In the genomic region with DNA sequence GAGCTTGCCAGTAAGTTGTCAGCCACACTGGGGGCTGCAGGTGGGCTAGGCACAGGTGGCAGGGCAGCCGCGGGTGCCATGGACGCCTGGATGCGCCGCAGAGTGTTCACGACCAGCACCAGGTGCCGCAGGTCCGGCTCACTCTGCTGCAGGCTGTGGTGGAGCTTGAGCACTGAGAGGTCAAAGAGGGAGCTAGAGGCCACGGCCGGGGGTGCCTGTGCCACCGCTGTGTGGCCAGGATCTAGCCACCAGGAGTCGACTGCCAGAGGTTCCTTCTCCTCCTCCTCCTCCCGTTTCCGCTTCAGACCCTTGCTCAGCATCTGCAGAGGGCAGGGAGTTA, we compare ENCODE assay signal across 15 cellular contexts. TPM values are rescaled to one million over a fixed set of nuclear protein-coding genes. Genes with fewer than 3 reads are reported as not detected.
A peak's percentile ranks its signal among the peaks of the same experiment; 100 is the strongest.
DNase-seq lines count a peak whose midpoint lies in the region; ATAC-seq and TF ChIP-seq lines count a peak whose summit lies in the region.
"Had no signal": no experiment of that assay in that cellular context is flagged by ENCODE, and none has a peak within 500 bp of the region (broad histone marks: within the 10 kb centered on the region; RNA-seq: fewer than 3 reads in every experiment).

No MANE protein-coding gene starts in this region.

- peaks cover 0 to 21% (median 12%) of the 10 kb centered on the region in 9 donors for H3K36me3 ChIP-seq in heart right ventricle
- H3K36me3 ChIP-seq in transverse colon = peaks cover 0 to 10% (median 0%) of the 10 kb centered on the region in 4 donors

- H3K9me3 ChIP-seq in heart right ventricle = no peaks in the 10 kb centered on the region
- no peaks in the 10 kb centered on the region for H3K9me3 ChIP-seq in transverse colon
- H3K9me3 ChIP-seq: left lung had no signal

- in situ Hi-C loops in transverse colon (cut with MboI; ENCODE audit: low pct_ligation_motif_present in 1 of 4, low pct_unique_long_range_greater_than_20kb in 1 of 4, low sequenced_read_pairs in 3 of 4) = loop anchor here in 2 of 4 donors (10.0 to 25.0 kb wide), 2 partner anchors 136 to 138 kb away; partner anchors contain the start of gene AKT2 (in 2 of the 2)

- ATAC-seq in heart right ventricle = no peak
- no peak for ATAC-seq in central memory CD8-positive, alpha-beta T cell (replicated peaks; ENCODE audit: extremely low read depth, poor library complexity, severe bottlenecking)
- no peak for ATAC-seq in naive thymus-derived CD8-positive, alpha-beta T cell
- ATAC-seq in GM18505 (IDR thresholded peaks at IDR 0.05; ENCODE audit: unreplicated experiment) = no peak
- ATAC-seq: left lung had no signal

- H3K4me1 ChIP-seq in heart right ventricle = peaks cover 5 to 55% (median 44%) of the 10 kb centered on the region in 9 donors
- H3K4me1 ChIP-seq in transverse colon = peaks cover 23 to 51% (median 37%) of the 10 kb centered on the region in 4 donors

- peak overlapping the region; percentile 29 for H3K4me3 Mint-ChIP-seq in central memory CD8-positive, alpha-beta T cell
- H3K4me3 Mint-ChIP-seq in naive thymus-derived CD8-positive, alpha-beta T cell = peak overlapping the region in 4 of 10 donors; percentile 31 to 79 (median 50)
- H3K4me3 Mint-ChIP-seq in glutamatergic neuron (ENCODE audit: unreplicated experiment) = no peak overlapping the region

- H3K27me3 ChIP-seq in heart right ventricle = no peaks in the 10 kb centered on the region
- no peaks in the 10 kb centered on the region for H3K27me3 ChIP-seq in transverse colon
- H3K27me3 ChIP-seq: left lung had no signal

- WGBS in heart right ventricle, 2 donors = 83 to 88% methylated on average over 14 of the region's 14 CpGs
- 86 to 93% methylated on average over 6 to 13 of the region's 14 CpGs for WGBS in transverse colon (ENCODE audit: low coverage in 1 of 2), 2 donors

- no peak for TF ChIP-seq EP300 in transverse colon (IDR thresholded peaks at IDR 0.05; ENCODE audit: low read depth)

- H3K36me3 Mint-ChIP-seq in central memory CD8-positive, alpha-beta T cell (ENCODE audit: insufficient read depth) = peaks cover 20% of the 10 kb centered on the region
- H3K36me3 Mint-ChIP-seq in naive thymus-derived CD8-positive, alpha-beta T cell = peaks cover 0 to 6% (median 0%) of the 10 kb centered on the region in 3 donors
- no peaks in the 10 kb centered on the region for H3K36me3 Mint-ChIP-seq in glutamatergic neuron (ENCODE audit: unreplicated experiment)

- H3K9me3 Mint-ChIP-seq in central memory CD8-positive, alpha-beta T cell = no peaks in the 10 kb centered on the region
- H3K9me3 Mint-ChIP-seq in naive thymus-derived CD8-positive, alpha-beta T cell = no peaks in the 10 kb centered on the region
- peaks cover 8% of the 10 kb centered on the region for H3K9me3 Mint-ChIP-seq in glutamatergic neuron (ENCODE audit: unreplicated experiment)
- H3K9me3 Mint-ChIP-seq: activated CD4-positive, alpha-beta T cell treated with anti-CD3 and anti-CD28 coated beads, Interleukin-2, amount 10 ng/mL, durations not matched to agents 7 days and 5 days had no signal

- TF ChIP-seq POLR2A in transverse colon (IDR thresholded peaks at IDR 0.05) (no peak), GM18505 (IDR thresholded peaks at IDR 0.05; ENCODE audit: borderline replicate concordance, extremely low read depth, insufficient read depth, insufficient read length) (no peak)

- no peak for DNase-seq in heart right ventricle
- no peak for DNase-seq in cardiac septum (ENCODE audit: low spot score)
- no peak for DNase-seq in central memory CD8-positive, alpha-beta T cell (ENCODE audit: low spot score in 2 of 2)
- no peak for DNase-seq in naive thymus-derived CD8-positive, alpha-beta T cell
- DNase-seq in transverse colon = no peak
- no peak for DNase-seq in AG20443 (ENCODE audit: low spot score)
- DNase-seq in glutamatergic neuron = no peak
- DNase-seq: activated CD4-positive, alpha-beta T cell treated with anti-CD3 and anti-CD28 coated beads, Interleukin-2, amount 10 ng/mL, durations not matched to agents 7 days and 5 days; central memory CD4-positive, alpha-beta T cell; hippocampal formation; NCI-H2029 treated with DMSO at 0.1 percent for 48 hours; NCI-H526 treated with DMSO at 0.1 percent for 48 hours had no signal

- H3K27me3 Mint-ChIP-seq in central memory CD8-positive, alpha-beta T cell = no peaks in the 10 kb centered on the region
- H3K27me3 Mint-ChIP-seq in naive thymus-derived CD8-positive, alpha-beta T cell = peaks cover 0 to 2% (median 0%) of the 10 kb centered on the region in 5 donors
- peaks cover 11% of the 10 kb centered on the region for H3K27me3 Mint-ChIP-seq in glutamatergic neuron (ENCODE audit: unreplicated experiment)
- H3K27me3 Mint-ChIP-seq: activated CD4-positive, alpha-beta T cell treated with anti-CD3 and anti-CD28 coated beads, Interleukin-2, amount 10 ng/mL, durations not matched to agents 7 days and 5 days had no signal

- H3K4me1 Mint-ChIP-seq in central memory CD8-positive, alpha-beta T cell = peaks cover 14% of the 10 kb centered on the region
- H3K4me1 Mint-ChIP-seq in naive thymus-derived CD8-positive, alpha-beta T cell = peaks cover 9 to 41% (median 29%) of the 10 kb centered on the region in 4 donors
- peaks cover 22% of the 10 kb centered on the region for H3K4me1 Mint-ChIP-seq in glutamatergic neuron (ENCODE audit: low read depth, unreplicated experiment)

- H3K27ac ChIP-seq in heart right ventricle (peak overlapping the region in 7 of 10 donors; percentile 3 to 100 (median 98)), transverse colon (peak overlapping the region; percentile 97 to 100 (median 98))

- POLR2A ChIA-PET in naive thymus-derived CD8-positive, alpha-beta T cell (lab: Charles Lee) = interaction anchor here (0.6 to 5.5 kb wide), 7 partner anchors 9 to 457 kb away, joined by 3 to 73 read pairs (median 4); partner anchors contain the start of genes BLVRB, PRX, SERTAD3 and SPTBN4

- H3K4me3 ChIP-seq in heart right ventricle = no peak overlapping the region
- H3K4me3 ChIP-seq in transverse colon = no peak overlapping the region

- TF ChIP-seq CTCF in heart right ventricle (IDR thresholded peaks at IDR 0.05) (no peak), transverse colon (IDR thresholded peaks at IDR 0.05) (no peak), glutamatergic neuron (IDR thresholded peaks at IDR 0.05; ENCODE audit: partially characterized antibody, unreplicated experiment) (no peak)

- intact Hi-C loops in heart right ventricle (cut with DNase I) (loop anchor here in 3 of 10 donors (1.0 to 10.0 kb wide), 4 partner anchors 18 to 179 kb away; partner anchors contain the start of genes C19orf47 (in 2 of the 3), PLD3 (in 2 of the 3) and LTBP4 (in 1 of the 3)), cardiac septum (cut with DNase I) (no loop called here), transverse colon (cut with DNase I; ENCODE audit: low total_unique reads) (loop anchor here (1.0 kb wide), 1 partner anchor 44 kb away; the partner anchor contains the start of gene SPTBN4)

- H3K27ac Mint-ChIP-seq in central memory CD8-positive, alpha-beta T cell (ENCODE audit: low read depth) = no peak overlapping the region
- H3K27ac Mint-ChIP-seq in naive thymus-derived CD8-positive, alpha-beta T cell = peak overlapping the region in 6 of 10 donors; percentile 11 to 71 (median 43)
- no peak overlapping the region for H3K27ac Mint-ChIP-seq in glutamatergic neuron (ENCODE audit: unreplicated experiment)

RNA-seq across cellular contexts. Expression of gene SERTAD1, which starts 2.6 kb away (rescaled TPM):
- total RNA-seq in heart right ventricle = 10 to 100 TPM in 3 of 10 donors, 1 to 10 TPM in 7; 6.3 to 16.8 (median 8.4) TPM
- polyA plus RNA-seq in heart right ventricle = 10 to 100 TPM; 13.4 to 35.8 TPM
- 16.7 TPM for total RNA-seq in cardiac septum
- 1 to 10 TPM; 6.2 to 8.1 TPM for total RNA-seq in naive thymus-derived CD8-positive, alpha-beta T cell
- polyA plus RNA-seq in naive thymus-derived CD8-positive, alpha-beta T cell = 10 to 100 TPM in 1 of 3 donors, 1 to 10 TPM in 2; 2.6 to 10.4 (median 3.5) TPM
- total RNA-seq in transverse colon = 10 to 100 TPM in 3 of 4 donors, 1 to 10 TPM in 1; 2.6 to 30.3 (median 18.4) TPM
- total RNA-seq in glutamatergic neuron (ENCODE audit: unreplicated experiment) = 3.6 TPM

RNA-seq across cellular contexts. Expression of gene PRX, which starts 10.0 kb away (rescaled TPM):
- total RNA-seq in heart right ventricle (1 to 10 TPM; 1.7 to 3.8 (median 2.7) TPM), cardiac septum (3.5 TPM), transverse colon (1 to 10 TPM; 1.5 to 5.0 (median 2.6) TPM), glutamatergic neuron (ENCODE audit: unreplicated experiment) (4.7 TPM)
- 1 to 10 TPM; 2.4 to 2.7 TPM for polyA plus RNA-seq in heart right ventricle
- 1 to 10 TPM; 3.8 to 4.0 TPM for total RNA-seq in naive thymus-derived CD8-positive, alpha-beta T cell
- polyA plus RNA-seq in naive thymus-derived CD8-positive, alpha-beta T cell = under 1 TPM; 0.39 to 0.49 (median 0.44) TPM

RNA-seq across cellular contexts. Expression of gene SERTAD3, which starts 20.9 kb away (rescaled TPM):
- total RNA-seq in heart right ventricle (10 to 100 TPM; 19.4 to 37.5 (median 27.4) TPM), cardiac septum (33.9 TPM), transverse colon (10 to 100 TPM; 14.1 to 31.0 (median 22.2) TPM), glutamatergic neuron (ENCODE audit: unreplicated experiment) (30.1 TPM)
- polyA plus RNA-seq in heart right ventricle = 10 to 100 TPM; 35.3 to 35.6 TPM
- total RNA-seq in naive thymus-derived CD8-positive, alpha-beta T cell = 10 to 100 TPM in 1 of 2 experiments, 1 to 10 TPM in 1; 9.5 to 10.6 TPM
- 1 to 10 TPM; 2.3 to 9.2 (median 2.9) TPM for polyA plus RNA-seq in naive thymus-derived CD8-positive, alpha-beta T cell

RNA-seq across cellular contexts. Expression of gene HIPK4, which starts 33.2 kb away (rescaled TPM):
- total RNA-seq in heart right ventricle = under 1 TPM in 2 of 10 donors, not detected in 8; 0.10 to 0.15 TPM
- under 1 TPM in 1 of 2 donors, not detected in 1; 0.09 TPM for polyA plus RNA-seq in heart right ventricle
- total RNA-seq in cardiac septum = 0.08 TPM
- total RNA-seq in naive thymus-derived CD8-positive, alpha-beta T cell = under 1 TPM; 0.18 to 0.19 TPM
- not detected for polyA plus RNA-seq in naive thymus-derived CD8-positive, alpha-beta T cell
- total RNA-seq in transverse colon = under 1 TPM in 1 of 4 donors, not detected in 3; 0.48 TPM
- not detected for total RNA-seq in glutamatergic neuron (ENCODE audit: unreplicated experiment)
- total RNA-seq: activated CD4-positive, alpha-beta T cell treated with anti-CD3 and anti-CD28 coated beads, Interleukin-2, amount 10 ng/mL, durations not matched to agents 7 days and 5 days; RPMI7951 had no signal

RNA-seq across cellular contexts. Expression of gene BLVRB, which starts 42.3 kb away (rescaled TPM):
- total RNA-seq in heart right ventricle = 100 to 1,000 TPM in 3 of 10 donors, 10 to 100 TPM in 7; 70.9 to 144 (median 91.4) TPM
- polyA plus RNA-seq in heart right ventricle = 100 to 1,000 TPM in 1 of 2 donors, 10 to 100 TPM in 1; 95.8 to 213 TPM
- 81.6 TPM for total RNA-seq in cardiac septum
- 10 to 100 TPM; 11.8 to 12.8 TPM for total RNA-seq in naive thymus-derived CD8-positive, alpha-beta T cell
- 10 to 100 TPM; 17.3 to 27.8 (median 22.6) TPM for polyA plus RNA-seq in naive thymus-derived CD8-positive, alpha-beta T cell
- 100 to 1,000 TPM in 3 of 4 donors, 10 to 100 TPM in 1; 81.5 to 193 (median 147) TPM for total RNA-seq in transverse colon
- total RNA-seq in glutamatergic neuron (ENCODE audit: unreplicated experiment) = 7.2 TPM

Comparison
In these comparisons a context has a peak if more than half of its experiments do, and no peak if none do; other contexts are left out.
1. H3K27ac Mint-ChIP-seq: peak in naive thymus-derived CD8-positive, alpha-beta T cell (6 of 10); none in central memory CD8-positive, alpha-beta T cell (single experiment) and glutamatergic neuron (single experiment).